In genomic region chr6:11362481-11363018, GRCh38 we compare ENCODE assay signal across 26 cellular contexts.
A peak's percentile ranks its signal among the peaks of the same experiment; 100 is the strongest.
DNase-seq lines count a peak whose midpoint lies in the region; ATAC-seq, FAIRE-seq and TF ChIP-seq lines count a peak whose summit lies in the region.
"Had no signal": no experiment of that assay in that cellular context is flagged by ENCODE, and none has a peak within 500 bp of the region (broad histone marks: within the 10 kb centered on the region; RNA-seq: fewer than 3 reads in every experiment).

No MANE protein-coding gene starts in this region.

- no TSS peak for BruUV-seq in GM12878 (replicated peaks; lab: Mats Ljungman, UMichigan)

- H3K4me3 ChIP-seq in GM12878 (no peak overlapping the region), gastrocnemius medialis (no peak overlapping the region)
- H3K4me3 ChIP-seq: ascending aorta, colonic mucosa, smooth muscle cell, tibial artery had no signal

- H4K20me1 ChIP-seq in GM12878 (ENCODE audit: control insufficient read depth, insufficient read depth) = no peaks in the 10 kb centered on the region

- WGBS in GM12878 (ENCODE audit: insufficient coverage, insufficient replicate concordance, low lambda C conversion rate, missing lambda C conversion rate) = 4% methylated on average over 1 of the region's 1 CpG

- in situ Hi-C loops in GM12878 (cut with MboI) = no loop called here
- in situ Hi-C loops in gastrocnemius medialis (cut with MboI; ENCODE audit: low sequenced_read_pairs in 4 of 4) = no loop called here

- peaks cover 46% of the 10 kb centered on the region for H3K36me3 Mint-ChIP-seq in activated naive CD4-positive, alpha-beta T cell treated with anti-CD3 and anti-CD28 coated beads for 36 hours (ENCODE audit: low read depth)
- peaks cover 82% of the 10 kb centered on the region for H3K36me3 Mint-ChIP-seq in activated naive CD4-positive, alpha-beta T cell treated with anti-CD3 and anti-CD28 coated beads, Interleukin-2, amount 10 ng/mL, durations not matched to agents 7 days and 5 days
- peaks cover 63% of the 10 kb centered on the region for H3K36me3 Mint-ChIP-seq in activated B cell treated with CpG ODN at 0.5 μM for 24 hours (ENCODE audit: low read depth)

- peaks cover 95% of the 10 kb centered on the region for H3K4me1 Mint-ChIP-seq in activated naive CD4-positive, alpha-beta T cell treated with anti-CD3 and anti-CD28 coated beads for 36 hours (ENCODE audit: low read depth)
- H3K4me1 Mint-ChIP-seq in activated naive CD4-positive, alpha-beta T cell treated with anti-CD3 and anti-CD28 coated beads, Interleukin-2, amount 10 ng/mL, durations not matched to agents 7 days and 5 days = peaks cover 69% of the 10 kb centered on the region
- peaks cover 86% of the 10 kb centered on the region for H3K4me1 Mint-ChIP-seq in activated B cell treated with CpG ODN at 0.5 μM for 24 hours

- H3K79me2 ChIP-seq in GM12878 (ENCODE audit: control insufficient read depth, insufficient read depth, low read length) = peaks cover 51% of the 10 kb centered on the region

- H3K36me3 ChIP-seq in GM12878 (ENCODE audit: control insufficient read depth in 2 of 2, insufficient read depth in 2 of 2, low read length in 1 of 2) = peaks cover 2 to 32% of the 10 kb centered on the region in 2 experiments
- H3K36me3 ChIP-seq in gastrocnemius medialis = no peaks in the 10 kb centered on the region
- H3K36me3 ChIP-seq: ascending aorta, colonic mucosa, tibial artery had no signal

- H3K9me3 ChIP-seq in GM12878 (replicated peaks; ENCODE audit: control insufficient read depth, insufficient read depth, low read length) = peaks cover 6% of the 10 kb centered on the region
- no peaks in the 10 kb centered on the region for H3K9me3 ChIP-seq in gastrocnemius medialis
- H3K9me3 ChIP-seq: ascending aorta, colonic mucosa, tibial artery had no signal

- no peak overlapping the region for H3K4me3 Mint-ChIP-seq in activated naive CD4-positive, alpha-beta T cell treated with anti-CD3 and anti-CD28 coated beads for 36 hours
- H3K4me3 Mint-ChIP-seq in activated naive CD4-positive, alpha-beta T cell treated with anti-CD3 and anti-CD28 coated beads, Interleukin-2, amount 10 ng/mL, durations not matched to agents 7 days and 5 days = no peak overlapping the region
- H3K4me3 Mint-ChIP-seq in activated B cell treated with CpG ODN at 0.5 μM for 24 hours = no peak overlapping the region
- H3K4me3 Mint-ChIP-seq: CD8-positive, alpha-beta memory T cell had no signal

- H3K9ac ChIP-seq in GM12878 (ENCODE audit: control insufficient read depth, insufficient read depth, low read length) = no peak overlapping the region
- H3K9ac ChIP-seq: KMS-11 had no signal

- H3K9me3 Mint-ChIP-seq in activated naive CD4-positive, alpha-beta T cell treated with anti-CD3 and anti-CD28 coated beads for 36 hours = peaks cover 17% of the 10 kb centered on the region
- peaks cover 24% of the 10 kb centered on the region for H3K9me3 Mint-ChIP-seq in activated naive CD4-positive, alpha-beta T cell treated with anti-CD3 and anti-CD28 coated beads, Interleukin-2, amount 10 ng/mL, durations not matched to agents 7 days and 5 days
- peaks cover 2% of the 10 kb centered on the region for H3K9me3 Mint-ChIP-seq in activated B cell treated with CpG ODN at 0.5 μM for 24 hours
- H3K9me3 Mint-ChIP-seq: CD8-positive, alpha-beta memory T cell had no signal

- H3K27me3 Mint-ChIP-seq in activated naive CD4-positive, alpha-beta T cell treated with anti-CD3 and anti-CD28 coated beads for 36 hours (ENCODE audit: low read depth) = no peaks in the 10 kb centered on the region
- H3K27me3 Mint-ChIP-seq in activated naive CD4-positive, alpha-beta T cell treated with anti-CD3 and anti-CD28 coated beads, Interleukin-2, amount 10 ng/mL, durations not matched to agents 7 days and 5 days = no peaks in the 10 kb centered on the region
- no peaks in the 10 kb centered on the region for H3K27me3 Mint-ChIP-seq in activated B cell treated with CpG ODN at 0.5 μM for 24 hours
- H3K27me3 Mint-ChIP-seq: CD8-positive, alpha-beta memory T cell had no signal

- SMC1A ChIA-PET in GM12878 (lab: Charles Lee; ENCODE audit: uncharacterized antibody, unreplicated experiment) = interaction anchor here (0.5 to 11.6 kb wide), 18 partner anchors 8 to 213 kb away, joined by 3 to 275 read pairs (median 8); partner anchors contain the start of gene NEDD9

- TF ChIP-seq RAD21 in GM12878 (IDR thresholded peaks at IDR 0.05; ENCODE audit: insufficient read depth, low read depth, low read length) = no peak

- intact Hi-C loops in activated naive CD4-positive, alpha-beta T cell treated with anti-CD3 and anti-CD28 coated beads for 36 hours (cut with micrococcal nuclease) = loop anchor here (2.0 to 10.0 kb wide), 3 partner anchors 190 to 1992 kb away; no protein-coding TSS in a partner anchor
- intact Hi-C loops in activated B cell treated with CpG ODN at 0.5 μM for 24 hours (cut with micrococcal nuclease) (no loop called here), GM12878 (cut with micrococcal nuclease; ENCODE audit: unreplicated experiment) (no loop called here), gastrocnemius medialis (cut with DNase I; ENCODE audit: low total_unique reads) (no loop called here)

- no peak for TF ChIP-seq POLR2A in GM12878 (IDR thresholded peaks at IDR 0.05; ENCODE audit: low read depth, low read length)
- no peak for TF ChIP-seq POLR2A in gastrocnemius medialis (IDR thresholded peaks at IDR 0.05)

- H3K4me1 ChIP-seq in GM12878 (ENCODE audit: control insufficient read depth, insufficient read depth, low read length) = peaks cover 39% of the 10 kb centered on the region
- H3K4me1 ChIP-seq in gastrocnemius medialis = peaks cover 4 to 27% of the 10 kb centered on the region in 2 donors

- peak in 1 of 2 experiments; percentile 28; a peak in 1 of 4 replicates for TF ChIP-seq EP300 in GM12878 (IDR thresholded peaks at IDR 0.05; ENCODE audit: borderline replicate concordance in 1 of 2, control insufficient read depth in 1 of 2, low read depth in 2 of 2, low read length in 2 of 2)

- no peaks in the 10 kb centered on the region for H3K27me3 ChIP-seq in GM12878 (replicated peaks in 1 of 2; ENCODE audit: control insufficient read depth in 2 of 2, insufficient read depth in 2 of 2, low read length in 1 of 2)
- H3K27me3 ChIP-seq in gastrocnemius medialis = no peaks in the 10 kb centered on the region
- H3K27me3 ChIP-seq: ascending aorta, colonic mucosa, tibial artery had no signal

- no peak overlapping the region for H3K4me2 ChIP-seq in GM12878 (ENCODE audit: control insufficient read depth, insufficient read depth)
- H3K4me2 ChIP-seq: KMS-11, smooth muscle cell had no signal

- CTCF ChIA-PET in activated naive CD4-positive, alpha-beta T cell treated with anti-CD3 and anti-CD28 coated beads for 36 hours (lab: Charles Lee) = interaction anchor here (1.5 to 3.6 kb wide), 3 partner anchors 8 to 133 kb away, joined by 4 to 11 read pairs (median 9); no protein-coding TSS in a partner anchor
- CTCF ChIA-PET in activated naive CD4-positive, alpha-beta T cell treated with anti-CD3 and anti-CD28 coated beads, Interleukin-2, amount 10 ng/mL, durations not matched to agents 7 days and 5 days (lab: Charles Lee) = no interaction called here
- CTCF ChIA-PET in activated B cell treated with CpG ODN at 0.5 μM for 24 hours (lab: Charles Lee) (no interaction called here), GM12878 (lab: Yijun Ruan, JAX) (interaction anchor here (0.7 to 7.8 kb wide), 5 partner anchors 9 to 133 kb away, joined by 3 to 45 read pairs (median 3); no protein-coding TSS in a partner anchor)

- no peak for ATAC-seq in activated B cell treated with CpG ODN at 0.5 μM for 24 hours (ENCODE audit: low read depth)
- no peak for ATAC-seq in GM12878
- ATAC-seq in gastrocnemius medialis = no peak
- ATAC-seq in GM19452 (IDR thresholded peaks at IDR 0.05; ENCODE audit: unreplicated experiment) = no peak
- ATAC-seq: left colon, right cardiac atrium had no signal

- H3K27ac Mint-ChIP-seq in activated naive CD4-positive, alpha-beta T cell treated with anti-CD3 and anti-CD28 coated beads for 36 hours = peak overlapping the region; percentile 28
- no peak overlapping the region for H3K27ac Mint-ChIP-seq in activated naive CD4-positive, alpha-beta T cell treated with anti-CD3 and anti-CD28 coated beads, Interleukin-2, amount 10 ng/mL, durations not matched to agents 7 days and 5 days
- peak overlapping the region; percentile 27 for H3K27ac Mint-ChIP-seq in activated B cell treated with CpG ODN at 0.5 μM for 24 hours

- peak overlapping the region; percentile 35; the same call in 1 of the 2 replicates for H3K27ac ChIP-seq in GM12878 (ENCODE audit: control insufficient read depth, insufficient read depth)
- H3K27ac ChIP-seq in gastrocnemius medialis = peak overlapping the region in 3 of 4 donors; percentile 4 to 84 (median 10)
- H3K27ac ChIP-seq: ascending aorta, colonic mucosa, epithelial cell of prostate, KMS-11 had no signal

- peak; percentile 42 for DNase-seq in activated naive CD4-positive, alpha-beta T cell treated with anti-CD3 and anti-CD28 coated beads for 36 hours
- no peak for DNase-seq in activated naive CD4-positive, alpha-beta T cell treated with anti-CD3 and anti-CD28 coated beads, Interleukin-2, amount 10 ng/mL, durations not matched to agents 7 days and 5 days
- no peak for DNase-seq in activated B cell treated with CpG ODN at 0.5 μM for 24 hours
- DNase-seq in GM12878 (ENCODE audit: low read depth, low spot score) = no peak
- DNase-seq in gastrocnemius medialis = no peak
- no peak for DNase-seq in SW 1271 (lab: John Stamatoyannopoulos, UW)
- DNase-seq: activated CD8-positive, alpha-beta memory T cell treated with anti-CD3 and anti-CD28 coated beads for 24 hours; activated naive CD4-positive, alpha-beta T cell treated with anti-CD3 and anti-CD28 coated beads, Interleukin-2, amount 50 U/mL, for 16 hours; CD8-positive, alpha-beta memory T cell; colonic mucosa; effector CD8-positive, alpha-beta T cell; hippocampal formation; left colon; mesenchymal stem cell; MM.1S; NCI-H1105 treated with DMSO at 0.1 percent for 48 hours; NCI-H2029; NCI-H510A treated with DMSO at 0.1 percent for 48 hours; right cardiac atrium; T1000; tibial artery had no signal

- no peak for TF ChIP-seq CTCF in activated B cell treated with CpG ODN at 0.5 μM for 24 hours (IDR thresholded peaks at IDR 0.05)
- TF ChIP-seq CTCF in GM12878 (IDR thresholded peaks at IDR 0.05 in 2 of 3, conservative IDR thresholded peaks at IDR 0.05 in 1 of 3; ENCODE audit: control insufficient read depth in 2 of 3, extremely low read depth in 1 of 3, insufficient read depth in 1 of 3, low read depth in 3 of 3, low read length in 3 of 3) = no peak
- TF ChIP-seq CTCF in gastrocnemius medialis (IDR thresholded peaks at IDR 0.05 in 4 of 5, conservative IDR thresholded peaks at IDR 0.05 in 1 of 5) = no peak

- POLR2A ChIA-PET in activated B cell treated with CpG ODN at 0.5 μM for 24 hours (lab: Charles Lee) (no interaction called here), GM12878 (lab: Charles Lee) (interaction anchor here (0.7 to 3.4 kb wide), 10 partner anchors 11 to 264 kb away, joined by 3 to 16 read pairs (median 5); no protein-coding TSS in a partner anchor)

- no peak for FAIRE-seq in GM12878 (lab: Jason Lieb, UNC)

- RAD21 ChIA-PET in GM12878 (lab: Charles Lee; ENCODE audit: unreplicated experiment) = interaction anchor here (0.5 to 10.7 kb wide), 11 partner anchors 8 to 133 kb away, joined by 3 to 221 read pairs (median 17); no protein-coding TSS in a partner anchor

- H2AFZ ChIP-seq in GM12878 (ENCODE audit: control insufficient read depth, low read depth, low read length) = no peak overlapping the region

TF ChIP-seq in GM12878, 131 proteins besides CTCF, POLR2A, EP300 and RAD21 (continues in another document):
- TF ChIP-seq TBL1XR1 (IDR thresholded peaks at IDR 0.05; ENCODE audit: low read depth, low read length) = no peak

Comparison
In these comparisons a context has a peak if more than half of its experiments do, and no peak if none do; other contexts are left out.
1. CTCF ChIA-PET loops: an anchor here in activated naive CD4-positive, alpha-beta T cell treated with anti-CD3 and anti-CD28 coated beads for 36 hours (1.5 to 3.6 kb wide) and GM12878 (0.7 to 7.8 kb wide); none called in activated naive CD4-positive, alpha-beta T cell treated with anti-CD3 and anti-CD28 coated beads, Interleukin-2, amount 10 ng/mL, durations not matched to agents 7 days and 5 days and activated B cell treated with CpG ODN at 0.5 μM for 24 hours.